8 cellular contexts compared by ENCODE assay signal in the genomic region with DNA sequence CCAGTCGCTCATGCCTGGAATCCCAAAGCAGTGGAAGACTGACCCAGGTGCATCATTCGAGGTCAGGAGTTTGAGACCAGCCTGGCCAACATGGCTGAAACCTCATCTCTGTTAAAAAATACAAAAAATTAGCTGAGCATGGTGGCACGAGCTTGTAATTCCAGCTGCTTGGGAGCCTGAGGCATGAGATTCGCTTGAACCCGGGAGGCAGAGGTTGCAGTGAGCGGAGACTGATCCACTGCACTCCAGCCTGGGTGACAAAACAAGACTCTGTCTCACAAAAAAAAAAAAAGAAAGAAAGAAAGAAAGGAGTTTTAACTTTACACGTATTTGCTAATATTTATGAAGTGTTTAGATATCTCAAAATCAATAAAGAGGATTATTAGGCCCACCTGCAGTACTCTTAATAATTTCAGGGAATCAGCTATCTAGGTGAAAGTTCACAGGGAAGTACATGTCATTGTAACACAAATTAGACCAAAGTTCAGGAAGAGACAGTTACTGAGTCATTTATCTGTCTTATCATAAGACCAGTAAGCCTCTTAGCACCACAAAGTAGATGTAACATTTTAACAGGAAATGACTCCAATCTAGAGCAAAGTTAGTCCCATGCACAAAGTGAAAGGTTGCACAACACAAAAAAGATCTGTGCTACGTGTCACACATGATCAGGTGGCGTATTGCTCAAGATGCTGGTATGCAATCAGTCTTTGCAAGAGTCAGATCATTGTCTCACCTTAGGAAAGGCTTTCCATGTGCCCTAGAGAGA. TPM values are rescaled to one million over a fixed set of nuclear protein-coding genes. Genes with fewer than 3 reads are reported as not detected.
A peak's percentile ranks its signal among the peaks of the same experiment; 100 is the strongest.
DNase-seq lines count a peak whose midpoint lies in the region; ATAC-seq and TF ChIP-seq lines count a peak whose summit lies in the region.

No MANE protein-coding gene starts in this region.

- H3K9ac ChIP-seq in liver (ENCODE audit: low read depth in 1 of 2, low read length in 2 of 2), result peak overlapping the region; percentile 54 to 78

- DNase-seq in activated gamma-delta T cell treated with Interleukin-2 at 50 U/mL for 16 hours (peak; percentile 33), activated gamma-delta T cell (lab: John Stamatoyannopoulos, UW) (no peak), SIG-M5 (lab: John Stamatoyannopoulos, UW) (peak; percentile 94), astrocyte of the spinal cord (ENCODE audit: low read depth, low spot score) (peak; percentile 78), testis (peak; percentile 57), GM19240 (ENCODE audit: insufficient read length, low spot score) (no peak)

- H3K4me3 ChIP-seq in astrocyte of the spinal cord (ENCODE audit: low read depth, low read length), result no peak overlapping the region
- H3K4me3 ChIP-seq in liver (ENCODE audit: low read depth in 1 of 3, low read length in 3 of 3), result no peak overlapping the region
- H3K4me3 ChIP-seq in testis, result no peak overlapping the region

- peak; percentile 93 for ATAC-seq in HG03108 (IDR thresholded peaks at IDR 0.05; ENCODE audit: unreplicated experiment)

- TF ChIP-seq POLR2A in testis (IDR thresholded peaks at IDR 0.05), result no peak

- peak; percentile 69 to 72 for TF ChIP-seq RAD21 in liver (IDR thresholded peaks at IDR 0.05)

- H3K4me1 ChIP-seq in liver (ENCODE audit: control insufficient read depth in 4 of 4, insufficient read depth in 4 of 4, low read length in 3 of 4) (peaks cover 7 to 20% (median 10%) of the 10 kb centered on the region in 4 donors), testis (peaks cover 5% of the 10 kb centered on the region)

- in situ Hi-C loops in astrocyte of the spinal cord (cut with HindIII; ENCODE audit: low sequenced_read_pairs), result no loop called here

- no peaks in the 10 kb centered on the region for H3K9me3 ChIP-seq in liver (ENCODE audit: control insufficient read depth in 4 of 4, low read length in 3 of 4)
- H3K9me3 ChIP-seq in testis, result no peaks in the 10 kb centered on the region

- H3K27me3 ChIP-seq in liver (ENCODE audit: control insufficient read depth in 4 of 4, insufficient read depth in 4 of 4, low read length in 3 of 4) (no peaks in the 10 kb centered on the region), testis (no peaks in the 10 kb centered on the region)

- no peaks in the 10 kb centered on the region for H3K36me3 ChIP-seq in liver (ENCODE audit: control insufficient read depth in 4 of 4, insufficient read depth in 3 of 4, low read depth in 1 of 4, low read length in 3 of 4)
- no peaks in the 10 kb centered on the region for H3K36me3 ChIP-seq in testis (ENCODE audit: low read depth, missing control alignments)

- no peak for TF ChIP-seq CTCF in astrocyte of the spinal cord (IDR thresholded peaks at IDR 0.05; ENCODE audit: low read depth, low read length)
- no peak for TF ChIP-seq CTCF in liver (IDR thresholded peaks at IDR 0.05; ENCODE audit: low read depth, low read length, missing input control)
- TF ChIP-seq CTCF in testis (IDR thresholded peaks at IDR 0.05), result no peak

- intact Hi-C loops in testis (cut with DNase I; ENCODE audit: low total_unique reads), result no loop called here

- WGBS in liver, result 32% methylated on average over 9 of the region's 9 CpGs
- WGBS in testis, 2 donors, result 67 to 73% methylated on average over 9 of the region's 9 CpGs

- H3K27ac ChIP-seq in liver (ENCODE audit: low read depth in 1 of 2, low read length in 2 of 2) (peak overlapping the region; percentile 86 to 94), testis (peak overlapping the region in 1 of 2 donors; percentile 22)

TF ChIP-seq in liver, 16 proteins besides CTCF, POLR2A, EP300 and RAD21:
- TF ChIP-seq EGR1 (IDR thresholded peaks at IDR 0.05; ENCODE audit: low read depth in 2 of 2) (peak; percentile 60 to 85), TAF1 (conservative IDR thresholded peaks at IDR 0.05) (no peak), RXRA (IDR thresholded peaks at IDR 0.05) (peak; percentile 99 to 100), JUND (IDR thresholded peaks at IDR 0.05) (peak; percentile 97 to 98), GABPA (IDR thresholded peaks at IDR 0.05 in 1 of 2, conservative IDR thresholded peaks at IDR 0.05 in 1 of 2) (peak; percentile 61 to 81), NR2F2 (IDR thresholded peaks at IDR 0.05) (peak; percentile 60), FOXA2 (IDR thresholded peaks at IDR 0.05) (peak; percentile 90), HNF4A (conservative IDR thresholded peaks at IDR 0.05) (peak; percentile 83 to 97), HNF4G (IDR thresholded peaks at IDR 0.05) (peak; percentile 67), ZBTB33 (IDR thresholded peaks at IDR 0.05) (peak; percentile 97), FOXA1 (IDR thresholded peaks at IDR 0.05) (peak; percentile 76), REST (IDR thresholded peaks at IDR 0.05) (peak; percentile 91), YY1 (IDR thresholded peaks at IDR 0.05) (peak; percentile 78), SP1 (IDR thresholded peaks at IDR 0.05) (peak; percentile 100)
- TF ChIP-seq, protein P1, sequence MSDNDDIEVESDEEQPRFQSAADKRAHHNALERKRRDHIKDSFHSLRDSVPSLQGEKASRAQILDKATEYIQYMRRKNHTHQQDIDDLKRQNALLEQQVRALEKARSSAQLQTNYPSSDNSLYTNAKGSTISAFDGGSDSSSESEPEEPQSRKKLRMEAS (IDR thresholded peaks at IDR 0.05), result peak; percentile 99
- TF ChIP-seq, protein P2, sequence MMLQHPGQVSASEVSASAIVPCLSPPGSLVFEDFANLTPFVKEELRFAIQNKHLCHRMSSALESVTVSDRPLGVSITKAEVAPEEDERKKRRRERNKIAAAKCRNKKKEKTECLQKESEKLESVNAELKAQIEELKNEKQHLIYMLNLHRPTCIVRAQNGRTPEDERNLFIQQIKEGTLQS (IDR thresholded peaks at IDR 0.05), result peak; percentile 95

RNA-seq across cellular contexts. Expression of gene PLIN2, which starts 34.1 kb away (rescaled TPM):
- total RNA-seq in liver (100 to 1,000 TPM in 1 of 2 donors, 10 to 100 TPM in 1; 72.7 to 688 TPM), testis (100 to 1,000 TPM; 119 to 136 TPM)
- polyA plus RNA-seq in liver (100 to 1,000 TPM; 344 to 513 TPM), testis (ENCODE audit: insufficient read depth, low read depth, low replicate concordance) (52.3 TPM)

RNA-seq across cellular contexts. Expression of gene HAUS6, which starts 58.7 kb away (rescaled TPM):
- total RNA-seq in liver (10 to 100 TPM in 1 of 2 donors, 1 to 10 TPM in 1; 7.0 to 10.1 TPM), testis (10 to 100 TPM; 21.9 to 35.7 TPM)
- polyA plus RNA-seq in liver (1 to 10 TPM; 1.9 to 4.2 TPM), testis (ENCODE audit: insufficient read depth, low read depth, low replicate concordance) (30.4 TPM)

Comparison
In these comparisons a context has a peak if more than half of its experiments do, and no peak if none do; other contexts are left out.
1. DNase-seq: peak in activated gamma-delta T cell treated with Interleukin-2 at 50 U/mL for 16 hours (single experiment), SIG-M5 (single experiment), astrocyte of the spinal cord (single experiment) and testis (single experiment); none in activated gamma-delta T cell (single experiment) and GM19240 (single experiment).